Comparison of ENCODE assay signal across 16 cellular contexts in genomic region chrX:31293409-31293808, GRCh38.
DNase-seq lines count a peak whose midpoint lies in the region; ATAC-seq and TF ChIP-seq lines count a peak whose summit lies in the region.
"Had no signal": no experiment of that assay in that cellular context is flagged by ENCODE, and none has a peak within 500 bp of the region (broad histone marks: within the 10 kb centered on the region; RNA-seq: fewer than 3 reads in every experiment).

No MANE protein-coding gene starts in this region.

- H3K9me2 ChIP-seq in neural cell (ENCODE audit: insufficient read depth, low read length): no peaks in the 10 kb centered on the region

- H3F3A ChIP-seq in neural cell (ENCODE audit: insufficient read depth, low read length, poor library complexity, severe bottlenecking): no peaks in the 10 kb centered on the region

- H4K20me1 ChIP-seq in neural cell (ENCODE audit: insufficient read depth): no peaks in the 10 kb centered on the region

- peak; percentile 60 for ATAC-seq in GM21390 (IDR thresholded peaks at IDR 0.05; ENCODE audit: unreplicated experiment)
- ATAC-seq: sciatic nerve had no signal

- H3K4me2 ChIP-seq in neural cell (ENCODE audit: low read length): no peak overlapping the region
- H3K4me2 ChIP-seq: KMS-11 had no signal

- no peak overlapping the region for H3K9ac ChIP-seq in neural cell (ENCODE audit: low read length)
- H3K9ac ChIP-seq: GM23248, KMS-11 had no signal

- H3K36me3 ChIP-seq in neural cell (ENCODE audit: insufficient read depth, low read length): no peaks in the 10 kb centered on the region
- H3K36me3 ChIP-seq: breast epithelium, transverse colon had no signal

- peak; percentile 28 for TF ChIP-seq RAD21 in neural cell (conservative IDR thresholded peaks at IDR 0.05)

- no peaks in the 10 kb centered on the region for H3K79me2 ChIP-seq in neural cell (replicated peaks; ENCODE audit: insufficient read depth, low read length)

- H3K27me3 ChIP-seq in neural cell (ENCODE audit: insufficient read depth, low read depth, low read length): no peaks in the 10 kb centered on the region
- H3K27me3 ChIP-seq: transverse colon had no signal

- no peak overlapping the region for H3K4me3 ChIP-seq in neural cell (ENCODE audit: low read length)
- H3K4me3 ChIP-seq: breast epithelium, GM23248, SK-N-MC, transverse colon had no signal

- H3K9me3 ChIP-seq in neural cell (ENCODE audit: low read length): no peaks in the 10 kb centered on the region
- H3K9me3 ChIP-seq: breast epithelium, transverse colon had no signal

- no peak overlapping the region for H3K27ac ChIP-seq in neural cell (ENCODE audit: low read length)
- H3K27ac ChIP-seq: breast epithelium, GM23248, KMS-11, SK-N-MC, transverse colon had no signal

- no peak for TF ChIP-seq CTCF in neural cell (IDR thresholded peaks at IDR 0.05; ENCODE audit: poor library complexity, severe bottlenecking)

- peak in 2 of 3 experiments; percentile 24 to 70 for DNase-seq in NCI-H1417 (lab: John Stamatoyannopoulos, UW)
- DNase-seq in NCI-H1417 treated with DMSO at 0.1 percent for 48 hours (lab: John Stamatoyannopoulos, UW): no peak
- peak; percentile 2 for DNase-seq in RKO (ENCODE audit: low spot score)
- no peak for DNase-seq in cerebellar nuclear complex (lab: John Stamatoyannopoulos, UW)
- no peak for DNase-seq in DMS53 (lab: John Stamatoyannopoulos, UW)
- DNase-seq in activated effector memory CD4-positive, alpha-beta T cell treated with Interleukin-2 at 50 U/mL for 16 hours: no peak
- DNase-seq: DMS79, GM23248, NCI-H226, transverse colon had no signal

- H2AFZ ChIP-seq in neural cell (ENCODE audit: low read depth, low read length): no peak overlapping the region
- H2AFZ ChIP-seq: GM23248 had no signal

- no peak for TF ChIP-seq EP300 in neural cell (conservative IDR thresholded peaks at IDR 0.05; ENCODE audit: poor library complexity, severe bottlenecking)

TF ChIP-seq in neural cell, 6 proteins besides CTCF, POLR2A, EP300 and RAD21:
- TF ChIP-seq REST (IDR thresholded peaks at IDR 0.05; ENCODE audit: borderline replicate concordance): no peak
- TF ChIP-seq SMC3 (conservative IDR thresholded peaks at IDR 0.05; ENCODE audit: poor library complexity): peak; percentile 22
- TF ChIP-seq EZH2 (IDR thresholded peaks at IDR 0.05; ENCODE audit: borderline replicate concordance, insufficient read depth, low read length, poor library complexity, severe bottlenecking): no peak

Comparison
In these comparisons a context has a peak if more than half of its experiments do, and no peak if none do; other contexts are left out.
1. DNase-seq: peak in NCI-H1417 (2 of 3) and RKO (single experiment); none in NCI-H1417 treated with DMSO at 0.1 percent for 48 hours (single experiment), cerebellar nuclear complex (0 of 2), DMS53 (single experiment) and activated effector memory CD4-positive, alpha-beta T cell treated with Interleukin-2 at 50 U/mL for 16 hours (single experiment).